Comparison of ENCODE assay signal across 16 cellular contexts in the genomic region with DNA sequence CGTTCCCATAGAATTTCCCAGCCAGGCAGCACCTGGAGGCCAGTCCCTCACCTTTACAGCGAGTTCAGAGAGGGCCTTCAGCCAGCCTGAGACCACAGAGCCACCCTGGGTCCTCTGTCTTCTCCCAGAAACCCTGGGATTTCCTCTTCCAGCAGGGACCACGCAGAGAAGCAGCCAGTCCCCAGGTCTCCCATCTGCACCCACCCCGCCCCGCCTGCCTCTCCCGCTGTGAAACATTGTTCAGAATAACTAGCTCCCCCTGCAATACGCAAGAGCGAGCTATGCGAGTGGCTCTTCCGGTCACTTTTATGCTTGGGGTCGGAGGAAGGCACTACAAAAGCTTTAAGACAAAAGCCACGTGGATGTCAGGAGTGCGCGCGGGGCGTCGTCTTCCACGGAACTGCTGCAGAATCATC.
DNase-seq lines count a peak whose midpoint lies in the region; ATAC-seq lines count a peak whose summit lies in the region.
"Had no signal": no experiment of that assay in that cellular context is flagged by ENCODE, and none has a peak within 500 bp of the region (broad histone marks: within the 10 kb centered on the region; RNA-seq: fewer than 3 reads in every experiment).

No MANE protein-coding gene starts in this region.

- no peaks in the 10 kb centered on the region for H3K9me3 Mint-ChIP-seq in activated T-cell treated with anti-CD3 and anti-CD28 coated beads, Interleukin-2, amount 50 U/mL, for 72 hours
- no peaks in the 10 kb centered on the region for H3K9me3 Mint-ChIP-seq in naive thymus-derived CD8-positive, alpha-beta T cell
- H3K9me3 Mint-ChIP-seq: stimulated activated effector memory CD8-positive, alpha-beta T cell treated with anti-CD3 and anti-CD28 coated beads, Interleukin-12 subunit alpha, Interleukin-12 subunit beta, amount 100 ng/mL, for 72 hours had no signal

- H3K36me3 Mint-ChIP-seq in activated T-cell treated with anti-CD3 and anti-CD28 coated beads, Interleukin-2, amount 50 U/mL, for 72 hours (ENCODE audit: insufficient read depth in 2 of 2) = no peaks in the 10 kb centered on the region
- H3K36me3 Mint-ChIP-seq in naive thymus-derived CD8-positive, alpha-beta T cell = no peaks in the 10 kb centered on the region
- H3K36me3 Mint-ChIP-seq: activated CD8-positive, alpha-beta memory T cell treated with anti-CD3 and anti-CD28 coated beads, Interleukin-2, amount 10 ng/mL, durations not matched to agents 7 days and 5 days; stimulated activated effector memory CD8-positive, alpha-beta T cell treated with anti-CD3 and anti-CD28 coated beads, Interleukin-12 subunit alpha, Interleukin-12 subunit beta, amount 100 ng/mL, for 72 hours had no signal

- peaks cover 5% of the 10 kb centered on the region for H3K27me3 Mint-ChIP-seq in activated T-cell treated with anti-CD3 and anti-CD28 coated beads, Interleukin-2, amount 50 U/mL, for 72 hours (ENCODE audit: low read depth)
- H3K27me3 Mint-ChIP-seq in naive thymus-derived CD8-positive, alpha-beta T cell = peaks cover 6 to 32% (median 14%) of the 10 kb centered on the region in 5 donors

- ATAC-seq in activated T-cell treated with anti-CD3 and anti-CD28 coated beads, Interleukin-2, amount 50 U/mL, for 72 hours (replicated peaks in 1 of 2) = no peak
- ATAC-seq in naive thymus-derived CD8-positive, alpha-beta T cell = no peak

- peak in 2 of 3 experiments; percentile 37 to 64 for DNase-seq in NCI-H1417 (lab: John Stamatoyannopoulos, UW)
- no peak for DNase-seq in NCI-H1417 treated with DMSO at 0.1 percent for 48 hours (lab: John Stamatoyannopoulos, UW)
- DNase-seq in SK-N-MC (ENCODE audit: low read depth, low spot score) = no peak
- no peak for DNase-seq in COLO829 (ENCODE audit: low spot score)
- no peak for DNase-seq in activated T-cell treated with anti-CD3 and anti-CD28 coated beads, Interleukin-2, amount 50 U/mL, for 72 hours
- DNase-seq in naive thymus-derived CD8-positive, alpha-beta T cell = no peak
- DNase-seq: cerebellar nuclear complex, HFFc6, NCI-H524 treated with DMSO at 0.1 percent for 48 hours had no signal

- H3K27ac ChIP-seq in SK-N-MC (peak overlapping the region; percentile 55), iPS-20b (ENCODE audit: low read length) (no peak overlapping the region)
- H3K27ac ChIP-seq: 22Rv1, SJCRH30, tibial artery had no signal

- H3K4me3 ChIP-seq in SK-N-MC (peak overlapping the region; percentile 57), iPS-20b (ENCODE audit: low read length) (peak overlapping the region; percentile 34; the same call in 1 of the 2 replicates), skeletal muscle satellite cell (ENCODE audit: low read length) (no peak overlapping the region)
- H3K4me3 ChIP-seq: tibial artery had no signal

- POLR2A ChIA-PET in naive thymus-derived CD8-positive, alpha-beta T cell (lab: Charles Lee) = no interaction called here

- no peak overlapping the region for H3K27ac Mint-ChIP-seq in activated T-cell treated with anti-CD3 and anti-CD28 coated beads, Interleukin-2, amount 50 U/mL, for 72 hours
- no peak overlapping the region for H3K27ac Mint-ChIP-seq in naive thymus-derived CD8-positive, alpha-beta T cell
- H3K27ac Mint-ChIP-seq: activated CD8-positive, alpha-beta memory T cell treated with anti-CD3 and anti-CD28 coated beads, Interleukin-2, amount 10 ng/mL, durations not matched to agents 7 days and 5 days; HFFc6; stimulated activated effector memory CD8-positive, alpha-beta T cell treated with anti-CD3 and anti-CD28 coated beads, Interleukin-12 subunit alpha, Interleukin-12 subunit beta, amount 100 ng/mL, for 72 hours had no signal

- no peaks in the 10 kb centered on the region for H3K9me3 ChIP-seq in SK-N-MC (ENCODE audit: low read depth, low read length)
- no peaks in the 10 kb centered on the region for H3K9me3 ChIP-seq in iPS-20b (ENCODE audit: insufficient read depth, low read depth, low read length)
- H3K9me3 ChIP-seq in skeletal muscle satellite cell (replicated peaks; ENCODE audit: low read length) = no peaks in the 10 kb centered on the region
- H3K9me3 ChIP-seq: SJCRH30, tibial artery had no signal

- H3K4me1 ChIP-seq in iPS-20b (ENCODE audit: insufficient read depth, low read length) (peaks cover 4% of the 10 kb centered on the region; the same call in 1 of the 2 replicates), skeletal muscle satellite cell (ENCODE audit: control insufficient read depth, insufficient read depth, low read length) (peaks cover 9% of the 10 kb centered on the region)
- H3K4me1 ChIP-seq: SJCRH30 had no signal

- H3K36me3 ChIP-seq in SK-N-MC (ENCODE audit: insufficient read depth, low read length) (no peaks in the 10 kb centered on the region), iPS-20b (ENCODE audit: insufficient read depth, low read depth, low read length) (no peaks in the 10 kb centered on the region), skeletal muscle satellite cell (ENCODE audit: insufficient read depth, low read length) (no peaks in the 10 kb centered on the region)
- H3K36me3 ChIP-seq: SJCRH30, tibial artery had no signal

- H3K4me2 ChIP-seq in skeletal muscle satellite cell (ENCODE audit: low read length) = peak overlapping the region; percentile 75

- H3K4me3 Mint-ChIP-seq in activated T-cell treated with anti-CD3 and anti-CD28 coated beads, Interleukin-2, amount 50 U/mL, for 72 hours = no peak overlapping the region
- peak overlapping the region in 2 of 10 donors; percentile 19 to 39 for H3K4me3 Mint-ChIP-seq in naive thymus-derived CD8-positive, alpha-beta T cell
- H3K4me3 Mint-ChIP-seq: activated CD8-positive, alpha-beta memory T cell treated with anti-CD3 and anti-CD28 coated beads, Interleukin-2, amount 10 ng/mL, durations not matched to agents 7 days and 5 days; HFFc6; stimulated activated effector memory CD8-positive, alpha-beta T cell treated with anti-CD3 and anti-CD28 coated beads, Interleukin-12 subunit alpha, Interleukin-12 subunit beta, amount 100 ng/mL, for 72 hours had no signal

- H3K27me3 ChIP-seq in iPS-20b (ENCODE audit: insufficient read depth, low read length) (peaks cover 18% of the 10 kb centered on the region), skeletal muscle satellite cell (ENCODE audit: control insufficient read depth, insufficient read depth, low read length) (no peaks in the 10 kb centered on the region)
- H3K27me3 ChIP-seq: SJCRH30 had no signal

- peak overlapping the region; percentile 55 for H3K9ac ChIP-seq in SK-N-MC (ENCODE audit: insufficient read length)
- no peak overlapping the region for H3K9ac ChIP-seq in iPS-20b (ENCODE audit: low read depth, low read length)
- H3K9ac ChIP-seq in skeletal muscle satellite cell (ENCODE audit: low read depth, low read length) = peak overlapping the region; percentile 54

- no peaks in the 10 kb centered on the region for H3K4me1 Mint-ChIP-seq in activated T-cell treated with anti-CD3 and anti-CD28 coated beads, Interleukin-2, amount 50 U/mL, for 72 hours (ENCODE audit: low read depth)
- peaks cover 0 to 2% (median 0%) of the 10 kb centered on the region in 4 donors for H3K4me1 Mint-ChIP-seq in naive thymus-derived CD8-positive, alpha-beta T cell

Comparison
In these comparisons a context has a peak if more than half of its experiments do, and no peak if none do; other contexts are left out.
1. DNase-seq: peak in NCI-H1417 (2 of 3); none in NCI-H1417 treated with DMSO at 0.1 percent for 48 hours (single experiment), SK-N-MC (single experiment), COLO829 (single experiment), activated T-cell treated with anti-CD3 and anti-CD28 coated beads, Interleukin-2, amount 50 U/mL, for 72 hours (0 of 2) and naive thymus-derived CD8-positive, alpha-beta T cell (0 of 10).